Comparison of ENCODE assay signal across 19 cellular contexts in genomic region chr15:79066391-79067090, GRCh38. TPM values are rescaled to one million over a fixed set of nuclear protein-coding genes. Genes with fewer than 3 reads are reported as not detected.
"Had no signal": no experiment of that assay in that cellular context is flagged by ENCODE, and none has a peak within 500 bp of the region (broad histone marks: within the 10 kb centered on the region; RNA-seq: fewer than 3 reads in every experiment).

No MANE protein-coding gene starts in this region.

- H3K27ac ChIP-seq: coronary artery, lower lobe of right lung, neutrophil, SK-N-MC, thoracic aorta had no signal

- H3K4me1 ChIP-seq: heart left ventricle, lower lobe of right lung had no signal

- H3K9me3 Mint-ChIP-seq: natural killer cell treated with Interleukin-12 subunit alpha and Interleukin-12 subunit beta and Interleukin-15 and Interleukin-18, amount 100 ng/mL, for 72 hours; T-helper 1 cell treated with Interleukin-12 subunit alpha and Interleukin-12 subunit beta and Interleukin-4 antibody, amounts not matched to agents 30 μg/mL and 1 μg/mL, for 36 hours; type B pancreatic cell had no signal

- H3K27ac Mint-ChIP-seq: natural killer cell treated with Interleukin-12 subunit alpha and Interleukin-12 subunit beta and Interleukin-15 and Interleukin-18, amount 100 ng/mL, for 72 hours; progenitor cell of endocrine pancreas; T-helper 1 cell treated with Interleukin-12 subunit alpha and Interleukin-12 subunit beta and Interleukin-4 antibody, amounts not matched to agents 30 μg/mL and 1 μg/mL, for 36 hours; type B pancreatic cell had no signal

- H3K36me3 Mint-ChIP-seq: natural killer cell treated with Interleukin-12 subunit alpha and Interleukin-12 subunit beta and Interleukin-15 and Interleukin-18, amount 100 ng/mL, for 72 hours; type B pancreatic cell had no signal

- H3K27me3 ChIP-seq: neutrophil had no signal

- H3K36me3 ChIP-seq: heart left ventricle, lower lobe of right lung, neutrophil, thoracic aorta had no signal

- DNase-seq: activated CD4-positive, alpha-beta T cell treated with anti-CD3 and anti-CD28 coated beads for 4 hours; activated CD4-positive, alpha-beta T cell treated with anti-CD3 and anti-CD28 coated beads, Interleukin-2, amount 50 U/mL, for 4 hours; activated CD8-positive, alpha-beta memory T cell treated with anti-CD3 and anti-CD28 coated beads for 24 hours; activated effector memory CD4-positive, alpha-beta T cell treated with Interleukin-2 at 50 U/mL for 16 hours; activated naive CD4-positive, alpha-beta T cell treated with anti-CD3 and anti-CD28 coated beads, Interleukin-2, amount 50 U/mL, for 16 hours; cerebellar nuclear complex; heart left ventricle; lower lobe of right lung; mesenchymal stem cell; stimulated activated naive CD8-positive, alpha-beta T cell treated with anti-CD3 and anti-CD28 coated beads, Interleukin-15, Interleukin-2, amounts not matched to agents 100 U/mL and 50 U/mL, for 24 hours; T-helper 9 cell had no signal

- H3K4me3 Mint-ChIP-seq: natural killer cell treated with Interleukin-12 subunit alpha and Interleukin-12 subunit beta and Interleukin-15 and Interleukin-18, amount 100 ng/mL, for 72 hours; T-helper 1 cell treated with Interleukin-12 subunit alpha and Interleukin-12 subunit beta and Interleukin-4 antibody, amounts not matched to agents 30 μg/mL and 1 μg/mL, for 36 hours; type B pancreatic cell had no signal

- H3K9me3 ChIP-seq: heart left ventricle, lower lobe of right lung, neutrophil, thoracic aorta had no signal

- ATAC-seq: heart left ventricle, lower lobe of right lung had no signal

- H3K4me3 ChIP-seq: coronary artery, heart left ventricle, lower lobe of right lung, SK-N-MC, thoracic aorta had no signal

RNA-seq across cellular contexts. Expression of gene RASGRF1, which starts 24.0 kb away (rescaled TPM):
- polyA plus RNA-seq: heart left ventricle had no signal
